ENCODE assay signal across 8 cellular contexts in the genomic region with DNA sequence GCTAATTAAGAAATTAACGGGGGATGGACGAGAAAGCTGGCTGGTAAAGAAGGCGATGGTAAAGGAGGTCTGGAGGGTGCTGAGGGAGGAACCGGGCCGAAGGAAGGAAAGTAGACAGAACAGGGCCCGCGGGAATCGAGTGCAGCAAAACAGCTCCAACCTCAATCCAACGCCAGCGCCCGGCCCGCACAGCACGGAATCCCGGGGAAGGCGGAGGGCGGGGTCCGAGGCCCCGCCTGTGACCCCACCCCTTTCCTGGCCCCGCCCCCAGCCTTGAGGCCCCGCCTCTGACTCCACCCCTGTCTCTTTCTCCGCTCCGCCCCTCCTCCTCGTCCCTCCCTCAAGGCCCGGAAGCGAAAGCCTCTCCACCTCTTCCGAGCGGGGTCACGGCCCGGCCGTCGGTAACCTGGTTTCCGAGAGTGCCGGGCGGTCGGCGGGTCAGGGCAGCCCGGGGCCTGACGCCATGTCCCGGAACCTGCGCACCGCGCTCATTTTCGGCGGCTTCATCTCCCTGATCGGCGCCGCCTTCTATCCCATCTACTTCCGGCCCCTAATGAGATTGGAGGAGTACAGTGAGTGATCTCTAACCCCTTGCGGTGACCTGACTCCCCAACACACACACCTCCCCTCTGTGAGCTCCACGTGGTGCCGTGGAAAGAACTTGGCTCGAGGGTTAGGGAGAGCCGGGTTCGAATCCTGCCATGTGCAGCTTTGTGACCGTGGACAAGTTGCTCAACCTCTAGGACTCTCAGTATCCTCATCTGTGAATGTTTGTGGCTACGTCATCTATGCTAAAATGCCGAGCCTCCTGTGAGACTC. TPM values are rescaled to one million over a fixed set of nuclear protein-coding genes. Genes with fewer than 3 reads are reported as not detected.
DNase-seq lines count a peak whose midpoint lies in the region; TF ChIP-seq lines count a peak whose summit lies in the region.

A gene (plus strand): TSS at position 370 of the 819 bp plus-strand sequence. CDS start 94 bp downstream, at position 464.

- H3K36me3 ChIP-seq in HAP-1 (replicated peaks) (no peaks in the 10 kb centered on the region; the same call in 1 of the 2 replicates), MG63 (no peaks in the 10 kb centered on the region), SJCRH30 (no peaks in the 10 kb centered on the region), neuron (ENCODE audit: insufficient read depth, low read length) (no peaks in the 10 kb centered on the region), subcutaneous abdominal adipose tissue (ENCODE audit: control insufficient read depth in 5 of 5, insufficient read depth in 5 of 5, low read length in 5 of 5) (no peaks in the 10 kb centered on the region)

- H3K27ac ChIP-seq in SJCRH30 (peak within 1 kb of the TSS; percentile 80), subcutaneous abdominal adipose tissue (ENCODE audit: low read depth, low read length) (peak within 1 kb of the TSS; percentile 91)

- in situ Hi-C loops in HAP-1 (cut with MboI; ENCODE audit: low sequenced_read_pairs): no loop called here

- H3K4me1 ChIP-seq in HAP-1 (peaks cover 8% of the 10 kb centered on the region; the same call in 1 of the 2 replicates), SJCRH30 (peaks cover 18% of the 10 kb centered on the region), neuron (ENCODE audit: insufficient read depth, low read length) (peaks cover 13% of the 10 kb centered on the region), subcutaneous abdominal adipose tissue (ENCODE audit: control insufficient read depth in 5 of 5, insufficient read depth in 5 of 5, low read length in 5 of 5) (peaks cover 4 to 27% (median 23%) of the 10 kb centered on the region in 5 donors)

- H3K27me3 ChIP-seq in HAP-1 (ENCODE audit: low read depth) (no peaks in the 10 kb centered on the region), MG63 (no peaks in the 10 kb centered on the region), SJCRH30 (no peaks in the 10 kb centered on the region), neuron (ENCODE audit: insufficient read depth, low read length) (no peaks in the 10 kb centered on the region), subcutaneous abdominal adipose tissue (ENCODE audit: control insufficient read depth in 5 of 5, insufficient read depth in 4 of 5, low read length in 5 of 5) (no peaks in the 10 kb centered on the region)

- H2AFZ ChIP-seq in neuron (ENCODE audit: low read depth, low read length): peak within 1 kb of the TSS; percentile 99

- no peak for TF ChIP-seq CTCF in foreskin fibroblast (IDR thresholded peaks at IDR 0.05; ENCODE audit: low read depth, low read length)

- H3K9me3 ChIP-seq in HAP-1 (no peaks in the 10 kb centered on the region), MG63 (no peaks in the 10 kb centered on the region; the same call in 1 of the 2 replicates), SJCRH30 (replicated peaks) (no peaks in the 10 kb centered on the region; the same call in 1 of the 2 replicates), neuron (ENCODE audit: low read length) (peaks cover 1% of the 10 kb centered on the region), subcutaneous abdominal adipose tissue (ENCODE audit: control insufficient read depth in 5 of 5, low read length in 5 of 5) (no peaks in the 10 kb centered on the region)

- peak within 1 kb of the TSS; percentile 62 for H3K4me3 ChIP-seq in HAP-1
- H3K4me3 ChIP-seq in MG63: peak within 1 kb of the TSS; percentile 61
- peak within 1 kb of the TSS; percentile 68 for H3K4me3 ChIP-seq in SJCRH30
- H3K4me3 ChIP-seq in foreskin fibroblast (ENCODE audit: low read depth in 1 of 2, low read length in 2 of 2): peak within 1 kb of the TSS; percentile 60 to 97
- H3K4me3 ChIP-seq in neuron (ENCODE audit: low read length): peak within 1 kb of the TSS; percentile 92
- peak within 1 kb of the TSS; percentile 85 to 93 (median 85) for H3K4me3 ChIP-seq in subcutaneous abdominal adipose tissue (ENCODE audit: low read depth in 1 of 5, low read length in 5 of 5)

- DNase-seq in GF-D8 (lab: John Stamatoyannopoulos, UW): peak; percentile 74
- peak; percentile 84 to 92 for DNase-seq in HAP-1 (ENCODE audit: low spot score in 2 of 2)
- DNase-seq in MG63: peak; percentile 83
- peak; percentile 92 to 93 for DNase-seq in SJCRH30
- DNase-seq in activated gamma-delta T cell treated with anti-CD3 and anti-CD28 coated beads, Interleukin-2, amount 50 U/mL, for 16 hours (ENCODE audit: low read depth): peak; percentile 80
- DNase-seq in foreskin fibroblast: peak; percentile 85 to 95

- peak within 1 kb of the TSS in 4 of 5 donors; percentile 76 to 86 (median 82) for H3K9ac ChIP-seq in subcutaneous abdominal adipose tissue (ENCODE audit: low read length in 5 of 5)

RNA-seq across cellular contexts. Expression of the gene that starts here (rescaled TPM):
- total RNA-seq in MG63 (2014; rRNA removed; shearing (Covaris generic); ENCODE audit: low replicate concordance): 23.1 and 35.9 TPM in 2 replicates
- total RNA-seq in SJCRH30 (2014; rRNA removed; shearing (Covaris generic)): 40.6 and 49.1 TPM in 2 replicates

Comparison
In these comparisons a context has a peak if more than half of its experiments do, and no peak if none do; other contexts are left out.
1. Peak in every context shown above with its lines: DNase-seq, H3K4me3 ChIP-seq and H3K27ac ChIP-seq.